ENCODE assay signal across 6 cellular contexts in genomic region chr10:130957423-130957822, GRCh38.
"Had no signal": no experiment of that assay in that cellular context is flagged by ENCODE, and none has a peak within 500 bp of the region (broad histone marks: within the 10 kb centered on the region; RNA-seq: fewer than 3 reads in every experiment).

No MANE protein-coding gene starts in this region.

- H3K4me1 ChIP-seq: HAP-1 had no signal

- FAIRE-seq: HepG2 had no signal

- H2AFZ ChIP-seq: GM23338 had no signal

- H3K36me3 ChIP-seq: HAP-1 had no signal

- H3K9me3 ChIP-seq: HAP-1 had no signal

- H3K4me2 ChIP-seq: GM23338 had no signal

- DNase-seq: H7, HFFc6 had no signal

- H3K27ac ChIP-seq: HL-60 had no signal

- H3K4me3 ChIP-seq: GM23338, HAP-1 had no signal
